Comparison of ENCODE assay signal across 15 cellular contexts in the genomic region with DNA sequence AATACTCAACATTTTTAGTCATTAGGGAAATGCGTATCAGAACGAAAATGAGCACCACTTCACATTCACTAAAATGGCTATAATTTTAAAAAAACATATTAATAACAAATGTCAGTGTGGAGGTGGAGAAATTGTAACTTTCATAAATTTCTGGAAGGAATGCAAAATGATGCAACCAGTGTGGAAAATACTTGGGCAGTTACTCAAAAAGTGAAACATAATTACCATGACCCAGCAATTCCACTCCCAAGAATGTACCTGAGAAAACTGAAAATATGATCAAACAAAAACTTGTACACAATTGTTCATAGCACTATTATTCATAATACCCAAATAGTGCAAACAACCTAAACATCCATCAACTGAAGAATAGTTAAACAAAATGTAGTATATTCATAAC.
DNase-seq lines count a peak whose midpoint lies in the region; ATAC-seq and TF ChIP-seq lines count a peak whose summit lies in the region.
"Had no signal": no experiment of that assay in that cellular context is flagged by ENCODE, and none has a peak within 500 bp of the region (broad histone marks: within the 10 kb centered on the region; RNA-seq: fewer than 3 reads in every experiment).

No MANE protein-coding gene starts in this region.

- peaks cover 0 to 5% of the 10 kb centered on the region in 2 donors for H3K9me3 ChIP-seq in left lung
- H3K9me3 ChIP-seq: BE2C had no signal

- intact Hi-C loops in left lung (cut with DNase I) = no loop called here

- no peaks in the 10 kb centered on the region for H3K27me3 ChIP-seq in left lung
- H3K27me3 ChIP-seq: BE2C had no signal

- TF ChIP-seq CTCF in cardiac fibroblast (IDR thresholded peaks at IDR 0.05; ENCODE audit: low read depth, low read length) (no peak), left lung (IDR thresholded peaks at IDR 0.05) (no peak)

- H3K36me3 ChIP-seq in left lung = no peaks in the 10 kb centered on the region
- H3K36me3 ChIP-seq: BE2C had no signal

- no peak overlapping the region for H3K27ac ChIP-seq in left lung

- no peak for ATAC-seq in left lung
- ATAC-seq: SK-N-SH treated with all-trans-retinoic acid at 6 μM for 48 hours had no signal

- H3K4me1 ChIP-seq in left lung = no peaks in the 10 kb centered on the region
- H3K4me1 ChIP-seq: BE2C had no signal

- H3K4me3 ChIP-seq in cardiac fibroblast (replicated peaks in 1 of 2; ENCODE audit: low read depth in 2 of 2, low read length in 2 of 2) (no peak overlapping the region), left lung (no peak overlapping the region)

- peak; percentile 8 for DNase-seq in HCEC 1CT
- DNase-seq in RKO (ENCODE audit: low spot score) = peak; percentile 19
- peak; percentile 14 to 64 for DNase-seq in cardiac fibroblast (ENCODE audit: low read depth in 2 of 2)
- peak; percentile 61 for DNase-seq in iris pigment epithelial cell (ENCODE audit: low read depth)
- DNase-seq in NCI-H128 (lab: John Stamatoyannopoulos, UW; ENCODE audit: unreplicated experiment) = no peak
- DNase-seq in ecto neural progenitor cell (ENCODE audit: low spot score) = no peak
- DNase-seq in left lung = no peak
- DNase-seq: BE2C; CD4-positive, alpha-beta memory T cell; NCI-H1092; NCI-H1694 treated with DMSO at 0.1 percent for 48 hours; NCI-H446; NCI-H748 treated with DMSO at 0.1 percent for 48 hours; Right ventricle myocardium superior had no signal

Comparison
In these comparisons a context has a peak if more than half of its experiments do, and no peak if none do; other contexts are left out.
1. DNase-seq: peak in HCEC 1CT (single experiment), RKO (single experiment), cardiac fibroblast (2 of 2) and iris pigment epithelial cell (single experiment); none in NCI-H128 (single experiment), ecto neural progenitor cell (single experiment) and left lung (0 of 2).